Comparison of ENCODE assay signal across 10 cellular contexts in genomic region chr5:99034336-99034735, GRCh38.
DNase-seq lines count a peak whose midpoint lies in the region; ATAC-seq, FAIRE-seq and TF ChIP-seq lines count a peak whose summit lies in the region.
"Had no signal": no experiment of that assay in that cellular context is flagged by ENCODE, and none has a peak within 500 bp of the region (broad histone marks: within the 10 kb centered on the region; RNA-seq: fewer than 3 reads in every experiment).

No MANE protein-coding gene starts in this region.

- H3K36me3 Mint-ChIP-seq in Calu3 (ENCODE audit: insufficient read depth, unreplicated experiment), result no peaks in the 10 kb centered on the region

- H3K79me2 ChIP-seq in GM12878 (ENCODE audit: control insufficient read depth, insufficient read depth, low read length), result no peaks in the 10 kb centered on the region

- H3K4me2 ChIP-seq in GM12878 (ENCODE audit: control insufficient read depth, insufficient read depth), result no peak overlapping the region

- RAD21 ChIA-PET in GM12878 (lab: Charles Lee; ENCODE audit: unreplicated experiment), result interaction anchor here (1.8 to 3.4 kb wide), 3 partner anchors 21 to 130 kb away, joined by 4 to 26 read pairs (median 21); no protein-coding TSS in a partner anchor

- TF ChIP-seq EP300 in GM12878 (IDR thresholded peaks at IDR 0.05; ENCODE audit: borderline replicate concordance in 1 of 2, control insufficient read depth in 1 of 2, low read depth in 2 of 2, low read length in 2 of 2), result no peak

- no peak overlapping the region for H3K4me3 ChIP-seq in GM12878
- no peak overlapping the region for H3K4me3 ChIP-seq in neutrophil (ENCODE audit: low read depth in 1 of 2, low read length in 1 of 2)

- in situ Hi-C loops in GM12878 (cut with MboI), result loop anchor here (10.0 to 25.0 kb wide), 3 partner anchors 130 to 1847 kb away; partner anchors contain the start of genes RGMB and RIOK2

- WGBS in GM12878 (ENCODE audit: insufficient coverage, insufficient replicate concordance, low lambda C conversion rate, missing lambda C conversion rate), result 100% methylated on average over 1 of the region's 1 CpG

- H2AFZ ChIP-seq in GM12878 (ENCODE audit: control insufficient read depth, low read depth, low read length), result 0 out of 2 replicates have a peak overlapping the region, but pooled peaks have one; percentile 5

- ATAC-seq in GM12878, result no peak
- no peak for ATAC-seq in activated CD4-positive, CD25-positive, alpha-beta regulatory T cell treated with anti-CD3 and anti-CD28 coated beads, Interleukin-2, amount 50 U/mL, for 24 hours

- POLR2A ChIA-PET in GM12878 (lab: Charles Lee), result no interaction called here

- H3K27me3 ChIP-seq in GM12878 (replicated peaks in 1 of 2; ENCODE audit: control insufficient read depth in 2 of 2, insufficient read depth in 2 of 2, low read length in 1 of 2) (no peaks in the 10 kb centered on the region), neutrophil (no peaks in the 10 kb centered on the region)
- H3K27me3 ChIP-seq: ascending aorta had no signal

- TF ChIP-seq CTCF in Calu3 (IDR thresholded peaks at IDR 0.05; ENCODE audit: unreplicated experiment) (no peak), GM12878 (IDR thresholded peaks at IDR 0.05 in 2 of 3, conservative IDR thresholded peaks at IDR 0.05 in 1 of 3; ENCODE audit: control insufficient read depth in 2 of 3, extremely low read depth in 1 of 3, insufficient read depth in 1 of 3, low read depth in 3 of 3, low read length in 3 of 3) (no peak), neutrophil (IDR thresholded peaks at IDR 0.05) (no peak)

- no peak for TF ChIP-seq POLR2A in GM12878 (IDR thresholded peaks at IDR 0.05; ENCODE audit: low read depth, low read length)

- no peak overlapping the region for H3K27ac ChIP-seq in GM12878 (ENCODE audit: control insufficient read depth, insufficient read depth)
- peak overlapping the region; percentile 80 for H3K27ac ChIP-seq in neutrophil
- H3K27ac ChIP-seq: PC-9 had no signal

- H3K9me3 Mint-ChIP-seq in Calu3 (ENCODE audit: low read depth, unreplicated experiment), result peaks cover 9% of the 10 kb centered on the region

- no peaks in the 10 kb centered on the region for H4K20me1 ChIP-seq in GM12878 (ENCODE audit: control insufficient read depth, insufficient read depth)

- H3K4me1 ChIP-seq in GM12878 (ENCODE audit: control insufficient read depth, insufficient read depth, low read length), result peaks cover 39% of the 10 kb centered on the region
- H3K4me1 ChIP-seq in neutrophil (ENCODE audit: control insufficient read depth in 1 of 2, insufficient read depth in 1 of 2, low read depth in 1 of 2, low read length in 1 of 2), result peaks cover 11 to 19% of the 10 kb centered on the region in 2 experiments
- H3K4me1 ChIP-seq: ascending aorta had no signal

- intact Hi-C loops in Calu3 (cut with micrococcal nuclease; ENCODE audit: unreplicated experiment), result loop anchor here (10.0 kb wide), 1 partner anchor 260 kb away; the partner anchor contains the start of gene RGMB
- intact Hi-C loops in GM12878 (cut with micrococcal nuclease; ENCODE audit: unreplicated experiment), result no loop called here

- no peak for TF ChIP-seq RAD21 in GM12878 (IDR thresholded peaks at IDR 0.05; ENCODE audit: insufficient read depth, low read depth, low read length)

- peaks cover 61% of the 10 kb centered on the region for H3K4me1 Mint-ChIP-seq in Calu3 (ENCODE audit: low read depth, unreplicated experiment)

- H3K27me3 Mint-ChIP-seq in Calu3 (ENCODE audit: unreplicated experiment), result no peaks in the 10 kb centered on the region

- no peak for FAIRE-seq in GM12878 (lab: Jason Lieb, UNC)
- FAIRE-seq: G401.6 had no signal

- BruUV-seq in Calu3 (replicated peaks; lab: Mats Ljungman, UMichigan) (no TSS peak), GM12878 (replicated peaks; lab: Mats Ljungman, UMichigan) (no TSS peak)

- peak overlapping the region; percentile 62 for H3K4me3 Mint-ChIP-seq in Calu3 (ENCODE audit: low read depth, unreplicated experiment)

- peak overlapping the region; percentile 64 for H3K27ac Mint-ChIP-seq in Calu3 (ENCODE audit: unreplicated experiment)

- SMC1A ChIA-PET in GM12878 (lab: Charles Lee; ENCODE audit: uncharacterized antibody, unreplicated experiment), result interaction anchor here (4.0 kb wide), 1 partner anchor 127 kb away, joined by 37 read pairs; no protein-coding TSS in a partner anchor

- H3K9me3 ChIP-seq in GM12878 (replicated peaks; ENCODE audit: control insufficient read depth, insufficient read depth, low read length), result no peaks in the 10 kb centered on the region; the same call in 2 of the 3 replicates
- H3K9me3 ChIP-seq in neutrophil, result no peaks in the 10 kb centered on the region
- H3K9me3 ChIP-seq: ascending aorta had no signal

- H3K36me3 ChIP-seq in GM12878 (ENCODE audit: control insufficient read depth in 2 of 2, insufficient read depth in 2 of 2, low read length in 1 of 2) (no peaks in the 10 kb centered on the region), neutrophil (no peaks in the 10 kb centered on the region)
- H3K36me3 ChIP-seq: ascending aorta had no signal

- CTCF ChIA-PET in Calu3 (lab: Charles Lee) (interaction anchor here (0.7 to 1.6 kb wide), 3 partner anchors 9 to 244 kb away, joined by 3 to 4 read pairs (median 3); no protein-coding TSS in a partner anchor), GM12878 (lab: Yijun Ruan, JAX) (interaction anchor here (0.7 to 4.0 kb wide), 3 partner anchors 130 to 513 kb away, joined by 3 to 46 read pairs (median 20); no protein-coding TSS in a partner anchor)

- DNase-seq in Calu3 (peak; percentile 36), LoVo (ENCODE audit: low spot score) (peak; percentile 53), GM12878 (ENCODE audit: low read depth, low spot score) (no peak), DMS153 (lab: John Stamatoyannopoulos, UW) (no peak)
- DNase-seq in effector CD8-positive, alpha-beta T cell (lab: John Stamatoyannopoulos, UW), result no peak
- DNase-seq: PC-9 had no signal

- no peak overlapping the region for H3K9ac ChIP-seq in GM12878 (ENCODE audit: control insufficient read depth, insufficient read depth, low read length)

TF ChIP-seq in GM12878, 131 proteins besides CTCF, POLR2A, EP300 and RAD21:
- TF ChIP-seq ZNF384 (IDR thresholded peaks at IDR 0.05; ENCODE audit: borderline replicate concordance, low read depth, low read length) (no peak), CBX5 (IDR thresholded peaks at IDR 0.05; ENCODE audit: low read depth) (no peak), CUX1 (IDR thresholded peaks at IDR 0.05; ENCODE audit: insufficient replicate concordance, low read depth, low read length) (no peak), MTA3 (IDR thresholded peaks at IDR 0.05; ENCODE audit: borderline replicate concordance, low read length) (no peak), KAT2A (conservative IDR thresholded peaks at IDR 0.05; ENCODE audit: control insufficient read depth, low read depth, low read length) (no peak)

Comparison
In these comparisons a context has a peak if more than half of its experiments do, and no peak if none do; other contexts are left out.
1. DNase-seq: peak in Calu3 (single experiment) and LoVo (single experiment); none in GM12878 (single experiment), effector CD8-positive, alpha-beta T cell (single experiment) and DMS153 (single experiment).